18 cellular contexts compared by ENCODE assay signal in the genomic region with DNA sequence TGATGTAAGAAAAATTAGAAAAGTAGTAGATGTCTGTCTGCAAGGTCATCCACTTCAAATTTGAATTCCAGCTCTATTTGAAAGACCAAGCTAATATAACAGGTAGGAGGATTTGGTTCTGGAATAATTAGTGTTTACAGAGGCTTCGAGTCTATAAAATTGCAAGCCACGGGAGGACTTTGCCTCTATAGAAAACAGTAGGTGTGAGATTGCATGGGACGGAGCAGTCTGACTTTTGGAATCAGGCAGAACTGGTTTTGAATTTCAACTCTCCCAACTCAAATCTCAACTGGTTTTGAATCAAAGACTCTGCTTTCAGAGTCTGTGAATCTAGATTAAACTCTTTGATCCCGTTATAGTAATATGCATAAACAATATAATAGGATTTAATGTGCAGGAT.
"Had no signal": no experiment of that assay in that cellular context is flagged by ENCODE, and none has a peak within 500 bp of the region (broad histone marks: within the 10 kb centered on the region; RNA-seq: fewer than 3 reads in every experiment).

No MANE protein-coding gene starts in this region.

- H3K4me3 ChIP-seq: left lung, tibial nerve, uterus had no signal

- DNase-seq: activated CD4-positive, alpha-beta T cell treated with anti-CD3 and anti-CD28 coated beads, Interleukin-2, amount 10 ng/mL, durations not matched to agents 7 days and 5 days; activated CD8-positive, alpha-beta memory T cell treated with anti-CD3 and anti-CD28 coated beads, Interleukin-2, amount 50 U/mL, for 4 hours; activated naive CD4-positive, alpha-beta T cell treated with anti-CD3 and anti-CD28 coated beads, Interleukin-2, amount 50 U/mL, for 16 hours; activated T-cell treated with anti-CD3 and anti-CD28 coated beads, Interleukin-2, amount 50 U/mL, for 4 hours; aorta; brain microvascular endothelial cell; central memory CD4-positive, alpha-beta T cell; foreskin melanocyte; glutamatergic neuron; hypothalamus; islet precursor cell; left lung; mammary epithelial cell; midbrain; stimulated activated CD4-positive, alpha-beta T cell treated with anti-CD3 and anti-CD28 coated beads, Interleukin-2, amount 100 ng/mL, for 24 hours; uterus had no signal

- H3K27me3 ChIP-seq: brain microvascular endothelial cell, left lung, tibial nerve, uterus had no signal

- H3K4me1 ChIP-seq: left lung, tibial nerve, uterus had no signal

- ATAC-seq: activated CD4-positive, CD25-positive, alpha-beta regulatory T cell treated with anti-CD3 and anti-CD28 coated beads, Interleukin-2, amount 50 U/mL, for 24 hours; activated T-cell treated with anti-CD3 and anti-CD28 coated beads, Interleukin-2, amount 50 U/mL, for 4 hours; left lung had no signal

- H3K9me3 ChIP-seq: left lung, tibial nerve, uterus had no signal

- H3K36me3 ChIP-seq: brain microvascular endothelial cell, left lung, tibial nerve, uterus had no signal

- H3K27ac ChIP-seq: brain microvascular endothelial cell, left lung, tibial nerve, uterus had no signal
